21 cellular contexts compared by ENCODE assay signal in genomic region chr2:88071365-88071764, GRCh38. TPM values are rescaled to one million over a fixed set of nuclear protein-coding genes. Genes with fewer than 3 reads are reported as not detected.
"Had no signal": no experiment of that assay in that cellular context is flagged by ENCODE, and none has a peak within 500 bp of the region (broad histone marks: within the 10 kb centered on the region; RNA-seq: fewer than 3 reads in every experiment).

No MANE protein-coding gene starts in this region.

- H3K27me3 Mint-ChIP-seq: activated naive CD8-positive, alpha-beta T cell treated with anti-CD3 and anti-CD28 coated beads, Interleukin-2, amount 50 U/mL, for 24 hours had no signal

- H3K4me1 Mint-ChIP-seq: activated naive CD8-positive, alpha-beta T cell treated with anti-CD3 and anti-CD28 coated beads, Interleukin-2, amount 50 U/mL, for 24 hours had no signal

- H3K4me1 ChIP-seq: ascending aorta, tibial artery, uterus had no signal

- DNase-seq: activated CD4-positive, alpha-beta T cell treated with anti-CD3 and anti-CD28 coated beads for 48 hours; activated CD8-positive, alpha-beta memory T cell treated with anti-CD3 and anti-CD28 coated beads, Interleukin-2, amount 50 U/mL, for 48 hours; activated CD8-positive, alpha-beta T cell treated with anti-CD3 and anti-CD28 coated beads, Interleukin-2, amount 10 ng/mL, durations not matched to agents 7 days and 5 days; activated naive CD4-positive, alpha-beta T cell; activated naive CD8-positive, alpha-beta T cell treated with anti-CD3 and anti-CD28 coated beads, Interleukin-2, amount 50 U/mL, for 24 hours; central memory CD4-positive, alpha-beta T cell; cortex of kidney; effector memory CD4-positive, alpha-beta T cell; hippocampal formation; left colon; mammary epithelial cell; mucosa of descending colon; small intestine; tibial artery; uterus had no signal

- ATAC-seq: activated CD8-positive, alpha-beta T cell treated with anti-CD3 and anti-CD28 coated beads, Interleukin-2, amount 10 ng/mL, durations not matched to agents 7 days and 5 days; activated naive CD8-positive, alpha-beta T cell treated with anti-CD3 and anti-CD28 coated beads, Interleukin-2, amount 50 U/mL, for 24 hours; left colon; mucosa of descending colon had no signal

- H3K4me3 ChIP-seq: ascending aorta, mucosa of descending colon, tibial artery, uterus had no signal

- H3K4me3 Mint-ChIP-seq: activated CD8-positive, alpha-beta T cell treated with anti-CD3 and anti-CD28 coated beads, Interleukin-2, amount 10 ng/mL, durations not matched to agents 7 days and 5 days; activated naive CD8-positive, alpha-beta T cell treated with anti-CD3 and anti-CD28 coated beads, Interleukin-2, amount 50 U/mL, for 24 hours had no signal

- H3K9me3 Mint-ChIP-seq: activated naive CD8-positive, alpha-beta T cell treated with anti-CD3 and anti-CD28 coated beads, Interleukin-2, amount 50 U/mL, for 24 hours; nephron had no signal

- H3K27ac ChIP-seq: ascending aorta, tibial artery, uterus had no signal

- H3K27me3 ChIP-seq: ascending aorta, uterus had no signal

- H3K27ac Mint-ChIP-seq: activated CD8-positive, alpha-beta T cell treated with anti-CD3 and anti-CD28 coated beads, Interleukin-2, amount 10 ng/mL, durations not matched to agents 7 days and 5 days; activated naive CD8-positive, alpha-beta T cell treated with anti-CD3 and anti-CD28 coated beads, Interleukin-2, amount 50 U/mL, for 24 hours; nephron had no signal

- H3K36me3 ChIP-seq: ascending aorta, tibial artery, uterus had no signal

RNA-seq across cellular contexts. Expression of gene SMYD1, which starts 3.7 kb away (rescaled TPM):
- total RNA-seq: activated CD8-positive, alpha-beta T cell treated with anti-CD3 and anti-CD28 coated beads, Interleukin-2, amount 10 ng/mL, durations not matched to agents 7 days and 5 days; ascending aorta; epithelial cell of proximal tubule; osteocyte; renal cortical epithelial cell; T-helper 1 cell treated with Interleukin-12 subunit alpha and Interleukin-12 subunit beta and Interleukin-4 antibody, amounts not matched to agents 30 ng/mL and 1 ng/mL, for 36 hours had no signal
- polyA plus RNA-seq: mammary epithelial cell had no signal

RNA-seq across cellular contexts. Expression of gene RNU2-63P, which starts 55.0 kb away (rescaled TPM):
- total RNA-seq: ascending aorta, epithelial cell of proximal tubule, osteocyte, renal cortical epithelial cell, uterus had no signal
- polyA plus RNA-seq: mammary epithelial cell, small intestine had no signal

RNA-seq across cellular contexts. Expression of gene FABP1, which starts 56.5 kb away (rescaled TPM):
- total RNA-seq: activated CD8-positive, alpha-beta T cell treated with anti-CD3 and anti-CD28 coated beads, Interleukin-2, amount 10 ng/mL, durations not matched to agents 7 days and 5 days; ascending aorta; epithelial cell of proximal tubule; mammary epithelial cell; osteocyte; renal cortical epithelial cell; T-helper 1 cell treated with Interleukin-12 subunit alpha and Interleukin-12 subunit beta and Interleukin-4 antibody, amounts not matched to agents 30 ng/mL and 1 ng/mL, for 36 hours had no signal
- polyA plus RNA-seq: mammary epithelial cell had no signal
